In genomic region chr3:184174646-184175492, GRCh38 we compare ENCODE assay signal across 8 cellular contexts. TPM values are rescaled to one million over a fixed set of nuclear protein-coding genes. Genes with fewer than 3 reads are reported as not detected.
DNase-seq lines count a peak whose midpoint lies in the region; ATAC-seq and TF ChIP-seq lines count a peak whose summit lies in the region.

AP2M1 (plus strand) TSS chr3:184174855; CDS start chr3:184176994, 2,139 bp downstream.

- peak; percentile 95 for ATAC-seq in HG03460 (IDR thresholded peaks at IDR 0.05; ENCODE audit: unreplicated experiment)

- H3K4me1 ChIP-seq in BE2C (peaks cover 7% of the 10 kb centered on the region), colonic mucosa (peaks cover 12% of the 10 kb centered on the region)

- intact Hi-C loops in colonic mucosa (cut with DNase I), result no loop called here

- H3K4me3 ChIP-seq in BE2C (ENCODE audit: low read depth, low read length) (peak within 1 kb of the TSS; percentile 93), colonic mucosa (peak within 1 kb of the TSS; percentile 93)

- H3K36me3 ChIP-seq in BE2C, result peaks cover 47% of the 10 kb centered on the region
- peaks cover 17% of the 10 kb centered on the region for H3K36me3 ChIP-seq in colonic mucosa

- peak within 1 kb of the TSS; percentile 96 to 100 for H3K9ac ChIP-seq in colonic mucosa (ENCODE audit: low read depth in 2 of 2, low read length in 2 of 2)

- H3K27ac ChIP-seq in colonic mucosa (peak within 1 kb of the TSS; percentile 83), layer of hippocampus (ENCODE audit: low read depth, low read length) (peak within 1 kb of the TSS; percentile 92)

- H3K9me3 ChIP-seq in BE2C, result no peaks in the 10 kb centered on the region
- H3K9me3 ChIP-seq in colonic mucosa, result no peaks in the 10 kb centered on the region

- TF ChIP-seq CTCF in BE2C (IDR thresholded peaks at IDR 0.05; ENCODE audit: low read depth, low read length) (no peak), colonic mucosa (IDR thresholded peaks at IDR 0.05) (no peak)

- peak; percentile 98 for DNase-seq in BE2C
- peak; percentile 99 for DNase-seq in GM19240 (ENCODE audit: insufficient read length, low spot score)
- peak; percentile 98 to 99 for DNase-seq in NCI-H526 (lab: John Stamatoyannopoulos, UW)
- peak; percentile 98 for DNase-seq in activated CD4-positive, alpha-beta T cell treated with anti-CD3 and anti-CD28 coated beads for 48 hours
- DNase-seq in colonic mucosa, result peak; percentile 97
- DNase-seq in stimulated activated CD4-positive, alpha-beta T cell treated with anti-CD3 and anti-CD28 coated beads, Interleukin-1b, Interleukin-23, amount 100 ng/mL, for 4 hours (ENCODE audit: low read depth in 2 of 2), result peak; percentile 94 to 95

- H3K27me3 ChIP-seq in BE2C, result no peaks in the 10 kb centered on the region
- no peaks in the 10 kb centered on the region for H3K27me3 ChIP-seq in colonic mucosa
- H3K27me3 ChIP-seq in layer of hippocampus (ENCODE audit: control insufficient read depth, insufficient read depth, low read length), result no peaks in the 10 kb centered on the region

RNA-seq across cellular contexts. Expression of gene AP2M1, which starts in this region (rescaled TPM):
- 1,058 TPM for polyA plus RNA-seq in BE2C (2012; ENCODE audit: insufficient read depth, insufficient read length, low read depth)
- total RNA-seq in colonic mucosa, result 100 to 1,000 TPM; 206 to 255 TPM

Comparison
In these comparisons a context has a peak if more than half of its experiments do, and no peak if none do; other contexts are left out.
1. Peak in every context shown above with its lines: DNase-seq, ATAC-seq, H3K4me3 ChIP-seq and H3K27ac ChIP-seq.